In genomic region chr11:2424811-2425495, GRCh38 we compare ENCODE assay signal across 3 cellular contexts.
TF ChIP-seq lines count a peak whose summit lies in the region.

No MANE protein-coding gene starts in this region.

TF ChIP-seq in K562, 482 proteins besides CTCF, POLR2A, EP300 and RAD21:
- no peak for TF ChIP-seq CHCHD3 (CRISPR knock-in tag; IDR thresholded peaks at IDR 0.05)
- 0 out of 2 replicates have a peak, but pooled peaks have one; percentile 7 for TF ChIP-seq USF2 (CRISPR knock-in tag; IDR thresholded peaks at IDR 0.05)

TF ChIP-seq in GM12891, 5 proteins besides CTCF, POLR2A, EP300 and RAD21:
- TF ChIP-seq SPI1 (IDR thresholded peaks at IDR 0.05; ENCODE audit: low read depth, low read length): no peak
- TF ChIP-seq POLR2AphosphoS5 (IDR thresholded peaks at IDR 0.05; ENCODE audit: low read depth, low read length): no peak
- TF ChIP-seq TAF1 (IDR thresholded peaks at IDR 0.05; ENCODE audit: low read depth, low read length): no peak
- TF ChIP-seq PAX5 (IDR thresholded peaks at IDR 0.05; ENCODE audit: insufficient read depth, low read length, severe bottlenecking): no peak
- TF ChIP-seq POU2F2 (IDR thresholded peaks at IDR 0.05; ENCODE audit: low read depth, low read length): no peak

TF ChIP-seq in HEK293T, 16 proteins besides CTCF, POLR2A, EP300 and RAD21:
- TF ChIP-seq ELF4 (IDR thresholded peaks at IDR 0.05) (no peak), NFRKB (IDR thresholded peaks at IDR 0.05) (no peak), ZNF384 (IDR thresholded peaks at IDR 0.05) (no peak), FOXM1 (IDR thresholded peaks at IDR 0.05; ENCODE audit: borderline replicate concordance) (no peak), CTBP1 (IDR thresholded peaks at IDR 0.05; ENCODE audit: borderline replicate concordance) (no peak), SUZ12 (IDR thresholded peaks at IDR 0.05) (no peak)
